ENCODE assay signal across 8 cellular contexts in genomic region chr19:15297416-15298224, GRCh38. TPM values are rescaled to one million over a fixed set of nuclear protein-coding genes. Genes with fewer than 3 reads are reported as not detected.
DNase-seq lines count a peak whose midpoint lies in the region; ATAC-seq and TF ChIP-seq lines count a peak whose summit lies in the region.

No MANE protein-coding gene starts in this region.

- POLR2A ChIA-PET in PC-9 (lab: Charles Lee; ENCODE audit: unreplicated experiment), result interaction anchor here (0.6 kb wide), 1 partner anchor 516 kb away, joined by 3 read pairs; no protein-coding TSS in a partner anchor

- no peak overlapping the region for H2AFZ ChIP-seq in PC-9
- no peak overlapping the region for H2AFZ ChIP-seq in parathyroid adenoma

- H3K27ac ChIP-seq in PC-9 (peak overlapping the region; percentile 58), parathyroid adenoma (peak overlapping the region; percentile 49)

- TF ChIP-seq CTCF in PC-9 (conservative IDR thresholded peaks at IDR 0.05) (no peak), parathyroid adenoma (IDR thresholded peaks at IDR 0.05) (peak; percentile 29)

- no peaks in the 10 kb centered on the region for H3K9me2 ChIP-seq in PC-9 (ENCODE audit: insufficient read depth)

- H3K9me3 Mint-ChIP-seq in effector memory CD8-positive, alpha-beta T cell, result no peaks in the 10 kb centered on the region

- DNase-seq in DMS79 treated with DMSO at 0.1 percent for 48 hours (lab: John Stamatoyannopoulos, UW) (peak; percentile 19), DMS79 (lab: John Stamatoyannopoulos, UW) (no peak), PC-9 (no peak), RPMI8226 (no peak)
- DNase-seq in effector memory CD8-positive, alpha-beta T cell, result no peak

- H3K9me3 ChIP-seq in PC-9 (ENCODE audit: insufficient read depth, low read depth) (no peaks in the 10 kb centered on the region), parathyroid adenoma (ENCODE audit: control insufficient read depth, low read length) (no peaks in the 10 kb centered on the region)

- H3K27me3 Mint-ChIP-seq in effector memory CD8-positive, alpha-beta T cell, result no peaks in the 10 kb centered on the region

- H3K4me3 ChIP-seq in PC-9 (no peak overlapping the region), parathyroid adenoma (ENCODE audit: low read depth, low read length) (no peak overlapping the region)

- BruUV-seq in PC-9 (replicated peaks; lab: Mats Ljungman, UMichigan), result no TSS peak

- H3K9ac ChIP-seq in parathyroid adenoma, result no peak overlapping the region

- peaks cover 32% of the 10 kb centered on the region for H3K36me3 Mint-ChIP-seq in effector memory CD8-positive, alpha-beta T cell (ENCODE audit: insufficient read depth)

- H3K27ac Mint-ChIP-seq in effector memory CD8-positive, alpha-beta T cell, result peak overlapping the region; percentile 77 to 81

- H3K36me3 ChIP-seq in PC-9 (ENCODE audit: low read depth) (0 out of 2 replicates have a peak, but pooled peaks cover 7% of the 10 kb centered on the region), parathyroid adenoma (ENCODE audit: control insufficient read depth, insufficient read depth, low read length) (no peaks in the 10 kb centered on the region)

- H3K79me2 ChIP-seq in PC-9 (ENCODE audit: low read depth) (peaks cover 100% of the 10 kb centered on the region), parathyroid adenoma (peaks cover 91% of the 10 kb centered on the region)

- peaks cover 98% of the 10 kb centered on the region for H4K20me1 ChIP-seq in PC-9 (ENCODE audit: insufficient read depth)

- H3K4me2 ChIP-seq in PC-9 (peak overlapping the region; percentile 21), parathyroid adenoma (ENCODE audit: low read length) (peak overlapping the region; percentile 18)

- peak; percentile 17 for ATAC-seq in effector memory CD8-positive, alpha-beta T cell (replicated peaks)
- no peak for ATAC-seq in HG03354 (IDR thresholded peaks at IDR 0.05; ENCODE audit: poor library complexity, severe bottlenecking, unreplicated experiment)
- ATAC-seq in HG03521 (IDR thresholded peaks at IDR 0.05; ENCODE audit: unreplicated experiment), result no peak

- intact Hi-C loops in PC-9 (cut with micrococcal nuclease; ENCODE audit: unreplicated experiment), result no loop called here

- peak overlapping the region; percentile 49 to 75 for H3K4me3 Mint-ChIP-seq in effector memory CD8-positive, alpha-beta T cell

- CTCF ChIA-PET in PC-9 (lab: Charles Lee), result no interaction called here

- H3K27me3 ChIP-seq in PC-9 (ENCODE audit: insufficient read depth, low read depth), result no peaks in the 10 kb centered on the region
- H3K27me3 ChIP-seq in parathyroid adenoma (ENCODE audit: control insufficient read depth, insufficient read depth, low read length), result no peaks in the 10 kb centered on the region

- H3K4me1 ChIP-seq in PC-9 (replicated peaks; ENCODE audit: insufficient read depth), result peaks cover 41% of the 10 kb centered on the region
- H3K4me1 ChIP-seq in parathyroid adenoma, result peaks cover 57% of the 10 kb centered on the region

- peaks cover 84 to 87% of the 10 kb centered on the region in 2 donors for H3K4me1 Mint-ChIP-seq in effector memory CD8-positive, alpha-beta T cell (ENCODE audit: low read depth in 2 of 2)

- peaks cover 38% of the 10 kb centered on the region; the same call in 1 of the 2 replicates for H3F3A ChIP-seq in PC-9 (ENCODE audit: insufficient read depth, low read depth)

RNA-seq across cellular contexts. Expression of gene BRD4, which starts 34.7 kb away (rescaled TPM):
- 109 and 138 TPM in 2 replicates for total RNA-seq in PC-9 (2021)
